ENCODE assay signal across 8 cellular contexts in the genomic region with DNA sequence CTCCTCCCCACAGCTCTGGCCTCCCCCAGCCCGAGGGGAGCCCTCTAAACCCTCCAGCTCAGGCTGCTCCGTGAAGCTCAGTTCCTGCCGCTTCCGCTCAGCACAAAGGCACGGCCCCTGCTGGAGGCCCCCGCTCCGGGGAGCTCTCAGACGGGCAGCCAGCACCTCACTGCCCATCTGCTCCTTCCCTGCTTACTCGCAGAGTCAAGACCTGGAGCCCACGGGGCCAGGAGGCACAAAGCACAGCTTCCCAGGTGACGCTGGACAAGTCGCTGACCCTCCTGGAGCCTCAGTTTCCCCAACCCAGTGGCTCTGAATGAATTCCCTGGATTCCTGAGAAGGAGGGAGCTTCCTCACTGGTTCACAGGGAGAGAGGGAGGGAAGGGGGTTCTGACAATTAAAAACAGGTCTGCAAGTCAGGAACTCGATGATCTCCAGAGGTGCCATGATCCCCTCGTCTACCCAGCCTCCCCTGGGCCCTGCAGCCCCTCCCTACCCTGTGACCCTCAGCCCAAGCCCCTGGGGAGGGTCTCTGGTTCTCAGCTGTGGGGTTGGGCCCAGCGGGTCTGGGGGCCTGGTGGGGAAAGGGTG. TPM values are rescaled to one million over a fixed set of nuclear protein-coding genes. Genes with fewer than 3 reads are reported as not detected.
DNase-seq lines count a peak whose midpoint lies in the region; ATAC-seq, FAIRE-seq and TF ChIP-seq lines count a peak whose summit lies in the region.

No MANE protein-coding gene starts in this region.

- CTCF ChIA-PET in naive thymus-derived CD4-positive, alpha-beta T cell (lab: Charles Lee), result interaction anchor here (0.6 to 1.2 kb wide), 3 partner anchors 38 to 796 kb away, joined by 3 to 5 read pairs (median 3); no protein-coding TSS in a partner anchor

- no peaks in the 10 kb centered on the region for H3K36me3 Mint-ChIP-seq in naive thymus-derived CD4-positive, alpha-beta T cell

- TF ChIP-seq CTCF in choroid plexus epithelial cell (conservative IDR thresholded peaks at IDR 0.05; ENCODE audit: low read depth, low read length), result peak; percentile 62
- TF ChIP-seq CTCF in sigmoid colon (IDR thresholded peaks at IDR 0.05), result no peak

- DNase-seq in GM18507 (ENCODE audit: extremely low spot score, insufficient read length, low read depth) (no peak), SK-N-MC (ENCODE audit: low read depth, low spot score) (no peak), choroid plexus epithelial cell (ENCODE audit: low read depth) (peak; percentile 71), sigmoid colon (no peak)
- DNase-seq in naive thymus-derived CD4-positive, alpha-beta T cell, result peak in 6 of 9 donors; percentile 8 to 34 (median 20)

- no peaks in the 10 kb centered on the region for H3K27me3 ChIP-seq in naive thymus-derived CD4-positive, alpha-beta T cell (ENCODE audit: control insufficient read depth in 2 of 2, insufficient read depth in 2 of 2, low read length in 2 of 2)
- H3K27me3 ChIP-seq in sigmoid colon, result peaks cover 0 to 4% (median 0%) of the 10 kb centered on the region in 3 donors

- peak; percentile 92 for FAIRE-seq in GM18507 (lab: Jason Lieb, UNC)

- TF ChIP-seq POLR2A in sigmoid colon (IDR thresholded peaks at IDR 0.05), result no peak

- no peaks in the 10 kb centered on the region for H3K9me3 ChIP-seq in SK-N-MC (ENCODE audit: low read depth, low read length)
- no peaks in the 10 kb centered on the region for H3K9me3 ChIP-seq in naive thymus-derived CD4-positive, alpha-beta T cell (ENCODE audit: control insufficient read depth in 2 of 3, low read length in 3 of 3)
- H3K9me3 ChIP-seq in sigmoid colon, result no peaks in the 10 kb centered on the region

- peaks cover 7 to 34% (median 22%) of the 10 kb centered on the region in 7 donors for H3K4me1 Mint-ChIP-seq in naive thymus-derived CD4-positive, alpha-beta T cell

- peak overlapping the region; percentile 73 for H3K4me3 ChIP-seq in SK-N-MC
- H3K4me3 ChIP-seq in choroid plexus epithelial cell (ENCODE audit: low read depth, low read length), result peak overlapping the region; percentile 22
- H3K4me3 ChIP-seq in naive thymus-derived CD4-positive, alpha-beta T cell (ENCODE audit: low read length), result no peak overlapping the region
- H3K4me3 ChIP-seq in sigmoid colon, result no peak overlapping the region

- WGBS in sigmoid colon, 2 donors, result 31 to 77% methylated on average over 15 of the region's 15 CpGs

- POLR2A ChIA-PET in naive thymus-derived CD4-positive, alpha-beta T cell (lab: Charles Lee), result interaction anchor here (0.6 kb wide), 1 partner anchor 9 kb away, joined by 3 read pairs; no protein-coding TSS in a partner anchor

- peak overlapping the region; percentile 46 to 93 (median 84) for H3K27ac Mint-ChIP-seq in naive thymus-derived CD4-positive, alpha-beta T cell

- ATAC-seq in naive thymus-derived CD4-positive, alpha-beta T cell, result peak; percentile 61
- ATAC-seq in HG02973 (IDR thresholded peaks at IDR 0.05; ENCODE audit: unreplicated experiment) (no peak), HG02938 (IDR thresholded peaks at IDR 0.05; ENCODE audit: unreplicated experiment) (no peak), HG03439 (IDR thresholded peaks at IDR 0.05; ENCODE audit: unreplicated experiment) (no peak)

- H3K27me3 Mint-ChIP-seq in naive thymus-derived CD4-positive, alpha-beta T cell, result peaks cover 0 to 3% (median 0%) of the 10 kb centered on the region in 5 donors

- no peak for TF ChIP-seq EP300 in sigmoid colon (IDR thresholded peaks at IDR 0.05)

- H3K9me3 Mint-ChIP-seq in naive thymus-derived CD4-positive, alpha-beta T cell, result no peaks in the 10 kb centered on the region

- peaks cover 0 to 16% of the 10 kb centered on the region in 2 donors for H3K4me1 ChIP-seq in naive thymus-derived CD4-positive, alpha-beta T cell (ENCODE audit: control insufficient read depth in 2 of 2, insufficient read depth in 2 of 2, low read length in 2 of 2)
- peaks cover 0 to 26% (median 14%) of the 10 kb centered on the region in 4 donors for H3K4me1 ChIP-seq in sigmoid colon

- intact Hi-C loops in naive thymus-derived CD4-positive, alpha-beta T cell (cut with micrococcal nuclease), result loop anchor here in 1 of 2 donors (1.0 kb wide), 1 partner anchor 36 kb away; a partner anchor contains a TSS
- intact Hi-C loops in sigmoid colon (cut with DNase I), result no loop called here

- H3K36me3 ChIP-seq in SK-N-MC (ENCODE audit: insufficient read depth, low read length) (no peaks in the 10 kb centered on the region), sigmoid colon (no peaks in the 10 kb centered on the region)
- no peaks in the 10 kb centered on the region for H3K36me3 ChIP-seq in naive thymus-derived CD4-positive, alpha-beta T cell (ENCODE audit: control insufficient read depth in 2 of 3, insufficient read depth in 3 of 3, low read length in 3 of 3)

- peak overlapping the region; percentile 24 for H3K9ac ChIP-seq in SK-N-MC (ENCODE audit: insufficient read length)

- peak overlapping the region; percentile 38 to 84 (median 64) for H3K4me3 Mint-ChIP-seq in naive thymus-derived CD4-positive, alpha-beta T cell

- H3K27ac ChIP-seq in SK-N-MC (peak overlapping the region; percentile 94), sigmoid colon (peak overlapping the region in 2 of 4 donors; percentile 38)
- peak overlapping the region; percentile 60 for H3K27ac ChIP-seq in naive thymus-derived CD4-positive, alpha-beta T cell (ENCODE audit: low read depth, low read length)

RNA-seq across cellular contexts. Expression of a gene that starts 36.2 kb away (rescaled TPM):
- 10 to 100 TPM in 1 of 5 experiments, 1 to 10 TPM in 4; 1.9 to 14.4 (median 3.2) TPM for total RNA-seq in naive thymus-derived CD4-positive, alpha-beta T cell
- polyA plus RNA-seq in naive thymus-derived CD4-positive, alpha-beta T cell, result under 1 TPM; 0.18 to 0.31 TPM
- total RNA-seq in sigmoid colon, result 1 to 10 TPM; 3.8 to 7.2 (median 6.6) TPM
- 10 to 100 TPM; 14.4 to 23.3 (median 18.5) TPM for polyA plus RNA-seq in sigmoid colon

Comparison
In these comparisons a context has a peak if more than half of its experiments do, and no peak if none do; other contexts are left out.
1. DNase-seq: peak in choroid plexus epithelial cell (single experiment) and naive thymus-derived CD4-positive, alpha-beta T cell (6 of 9); none in GM18507 (single experiment), SK-N-MC (single experiment) and sigmoid colon (single experiment).
2. H3K4me3 ChIP-seq: peak in SK-N-MC (single experiment) and choroid plexus epithelial cell (single experiment); none in naive thymus-derived CD4-positive, alpha-beta T cell (single experiment) and sigmoid colon (0 of 4).